1 cellular context compared by ENCODE assay signal in genomic region chr4:752196-752861, GRCh38.
A peak's percentile ranks its signal among the peaks of the same experiment; 100 is the strongest.
TF ChIP-seq lines count a peak whose summit lies in the region.

No MANE protein-coding gene starts in this region.

TF ChIP-seq in HepG2, 621 proteins besides CTCF, POLR2A, EP300 and RAD21:
- peak; percentile 68 for TF ChIP-seq AGO2 (optimal IDR thresholded peaks at IDR 0.05; ENCODE audit: low read depth, low read length)
- TF ChIP-seq, protein P1, sequence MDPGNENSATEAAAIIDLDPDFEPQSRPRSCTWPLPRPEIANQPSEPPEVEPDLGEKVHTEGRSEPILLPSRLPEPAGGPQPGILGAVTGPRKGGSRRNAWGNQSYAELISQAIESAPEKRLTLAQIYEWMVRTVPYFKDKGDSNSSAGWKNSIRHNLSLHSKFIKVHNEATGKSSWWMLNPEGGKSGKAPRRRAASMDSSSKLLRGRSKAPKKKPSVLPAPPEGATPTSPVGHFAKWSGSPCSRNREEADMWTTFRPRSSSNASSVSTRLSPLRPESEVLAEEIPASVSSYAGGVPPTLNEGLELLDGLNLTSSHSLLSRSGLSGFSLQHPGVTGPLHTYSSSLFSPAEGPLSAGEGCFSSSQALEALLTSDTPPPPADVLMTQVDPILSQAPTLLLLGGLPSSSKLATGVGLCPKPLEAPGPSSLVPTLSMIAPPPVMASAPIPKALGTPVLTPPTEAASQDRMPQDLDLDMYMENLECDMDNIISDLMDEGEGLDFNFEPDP (CRISPR knock-in tag; conservative IDR thresholded peaks at IDR 0.05) = no peak
